In the genomic region with DNA sequence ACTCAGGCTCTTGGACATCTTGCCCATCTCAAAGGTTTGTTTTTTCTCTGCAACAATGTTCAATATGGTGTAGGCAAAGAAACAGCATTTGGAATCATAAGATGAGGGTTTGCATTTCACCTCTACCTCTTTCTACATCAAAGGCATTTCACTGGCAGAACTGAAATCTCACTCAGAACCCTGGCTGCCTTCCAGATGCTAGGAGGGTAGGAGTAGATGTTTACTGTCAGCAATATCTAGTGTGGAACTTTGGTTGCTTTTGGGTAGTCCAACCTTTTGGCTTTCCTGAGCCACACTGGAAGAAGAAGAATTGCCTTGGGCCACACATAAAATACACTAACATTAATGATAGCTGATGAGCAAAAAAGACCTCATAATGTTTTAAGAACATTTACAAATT, we compare ENCODE assay signal across 14 cellular contexts.
"Had no signal": no experiment of that assay in that cellular context is flagged by ENCODE, and none has a peak within 500 bp of the region (broad histone marks: within the 10 kb centered on the region; RNA-seq: fewer than 3 reads in every experiment).

No MANE protein-coding gene starts in this region.

- H3K27ac ChIP-seq: body of pancreas, left lung, pancreas had no signal

- H3K36me3 ChIP-seq: left lung, pancreas had no signal

- H3K9me3 ChIP-seq: body of pancreas, left lung, mucosa of descending colon, pancreas had no signal

- H3K4me1 Mint-ChIP-seq: naive B cell had no signal

- H3K27me3 ChIP-seq: body of pancreas, left lung, pancreas had no signal

- H3K9me3 Mint-ChIP-seq: activated naive CD8-positive, alpha-beta T cell treated with anti-CD3 and anti-CD28 coated beads for 36 hours; naive B cell had no signal

- H3K27ac Mint-ChIP-seq: activated CD4-positive, alpha-beta T cell treated with anti-CD3 and anti-CD28 coated beads for 36 hours; activated naive CD8-positive, alpha-beta T cell treated with anti-CD3 and anti-CD28 coated beads for 36 hours; naive B cell had no signal

- H3K27me3 Mint-ChIP-seq: activated CD4-positive, alpha-beta T cell treated with anti-CD3 and anti-CD28 coated beads for 36 hours; activated naive CD8-positive, alpha-beta T cell treated with anti-CD3 and anti-CD28 coated beads for 36 hours had no signal

- H3K4me1 ChIP-seq: body of pancreas, pancreas had no signal

- DNase-seq: activated CD4-positive, alpha-beta T cell treated with anti-CD3 and anti-CD28 coated beads for 36 hours; activated CD4-positive, alpha-beta T cell treated with anti-CD3 and anti-CD28 coated beads, Interleukin-2, amount 50 U/mL, for 48 hours; activated naive CD8-positive, alpha-beta T cell treated with anti-CD3 and anti-CD28 coated beads for 36 hours; amygdala; foreskin melanocyte; kidney; left lung; mucosa of descending colon; naive B cell; pancreas; stimulated activated CD8-positive, alpha-beta memory T cell treated with anti-CD3 and anti-CD28 coated beads, Interleukin-4, amount 100 ng/mL, for 48 hours; stimulated activated naive CD4-positive, alpha-beta T cell treated with Interleukin-2 at 50 U/mL for 16 hours; SW 1271 had no signal

- H3K4me3 ChIP-seq: body of pancreas, left lung, mucosa of descending colon, pancreas had no signal

- H3K4me3 Mint-ChIP-seq: activated CD4-positive, alpha-beta T cell treated with anti-CD3 and anti-CD28 coated beads for 36 hours; activated naive CD8-positive, alpha-beta T cell treated with anti-CD3 and anti-CD28 coated beads for 36 hours; naive B cell had no signal

- H3K36me3 Mint-ChIP-seq: activated naive CD8-positive, alpha-beta T cell treated with anti-CD3 and anti-CD28 coated beads for 36 hours; naive B cell had no signal

- ATAC-seq: activated CD4-positive, alpha-beta T cell treated with anti-CD3 and anti-CD28 coated beads for 36 hours; body of pancreas had no signal
